ENCODE assay signal across 14 cellular contexts in genomic region chr14:104420990-104421389, GRCh38.
DNase-seq lines count a peak whose midpoint lies in the region; ATAC-seq and TF ChIP-seq lines count a peak whose summit lies in the region.
"Had no signal": no experiment of that assay in that cellular context is flagged by ENCODE, and none has a peak within 500 bp of the region (broad histone marks: within the 10 kb centered on the region; RNA-seq: fewer than 3 reads in every experiment).

No MANE protein-coding gene starts in this region.

- H3K4me3 Mint-ChIP-seq in type B pancreatic cell = no peak overlapping the region

- H3K27ac ChIP-seq in neuronal stem cell (replicated peaks; ENCODE audit: low read length) = no peak overlapping the region
- H3K27ac ChIP-seq: C4-2B, PC-9 had no signal

- no peak for TF ChIP-seq CTCF in type B pancreatic cell (conservative IDR thresholded peaks at IDR 0.05)

- no peaks in the 10 kb centered on the region for H3K36me3 ChIP-seq in neuronal stem cell (replicated peaks in 1 of 2; ENCODE audit: control insufficient read depth in 2 of 2, insufficient read depth in 2 of 2, low read length in 2 of 2)

- H3K9me3 ChIP-seq in neuronal stem cell (replicated peaks in 1 of 2; ENCODE audit: control insufficient read depth in 2 of 2, insufficient read depth in 1 of 2, low read depth in 1 of 2, low read length in 2 of 2) = no peaks in the 10 kb centered on the region

- H2BK12ac ChIP-seq in neuronal stem cell (ENCODE audit: low read length) = no peak overlapping the region

- H3K4me2 ChIP-seq in neuronal stem cell (ENCODE audit: insufficient read depth, low read length, poor library complexity, severe bottlenecking) = no peak overlapping the region
- H3K4me2 ChIP-seq: PC-9 had no signal

- H3K18ac ChIP-seq in neuronal stem cell (ENCODE audit: low read length) = peak overlapping the region; percentile 72

- H3K4ac ChIP-seq in neuronal stem cell (ENCODE audit: low read length) = no peak overlapping the region

- peaks cover 21% of the 10 kb centered on the region for H3K4me1 Mint-ChIP-seq in type B pancreatic cell (ENCODE audit: unreplicated experiment)

- H2AK5ac ChIP-seq in neuronal stem cell (ENCODE audit: low read depth, low read length) = peak overlapping the region; percentile 59

- H3K27ac Mint-ChIP-seq in activated naive CD4-positive, alpha-beta T cell treated with anti-CD3 and anti-CD28 coated beads, Interleukin-2, amount 50 U/mL, for 72 hours = no peak overlapping the region
- no peak overlapping the region for H3K27ac Mint-ChIP-seq in type B pancreatic cell

- peak overlapping the region; percentile 11 for H2BK15ac ChIP-seq in neuronal stem cell (ENCODE audit: low read length)

- H3K79me1 ChIP-seq in neuronal stem cell (ENCODE audit: low read depth, low read length) = no peaks in the 10 kb centered on the region

- peak; percentile 5 for DNase-seq in activated naive CD4-positive, alpha-beta T cell treated with anti-CD3 and anti-CD28 coated beads, Interleukin-2, amount 50 U/mL, for 16 hours
- no peak for DNase-seq in activated naive CD4-positive, alpha-beta T cell treated with anti-CD3 and anti-CD28 coated beads, Interleukin-2, amount 50 U/mL, for 72 hours (ENCODE audit: low spot score in 2 of 2)
- DNase-seq in ecto neural progenitor cell (ENCODE audit: low spot score) (peak; percentile 45), neuronal stem cell (ENCODE audit: low spot score) (no peak), type B pancreatic cell (ENCODE audit: extremely low spot score, unreplicated experiment) (peak; percentile 60), cerebellum (ENCODE audit: low spot score) (no peak), MV-4-11 (lab: John Stamatoyannopoulos, UW) (no peak)
- DNase-seq: DMS 273 treated with DMSO at 0.1 percent for 48 hours, GF-D8, NCI-H1092, NCI-H2081 treated with DMSO at 0.1 percent for 48 hours, NCI-H510A treated with DMSO at 0.1 percent for 48 hours, PC-9 had no signal

- no peaks in the 10 kb centered on the region for H3K9me3 Mint-ChIP-seq in activated naive CD4-positive, alpha-beta T cell treated with anti-CD3 and anti-CD28 coated beads, Interleukin-2, amount 50 U/mL, for 72 hours
- H3K9me3 Mint-ChIP-seq in type B pancreatic cell = no peaks in the 10 kb centered on the region

- no peak overlapping the region for H3K14ac ChIP-seq in neuronal stem cell (ENCODE audit: low read length)

- ATAC-seq in activated naive CD4-positive, alpha-beta T cell treated with anti-CD3 and anti-CD28 coated beads, Interleukin-2, amount 50 U/mL, for 72 hours = no peak

- H3K36me3 Mint-ChIP-seq in activated naive CD4-positive, alpha-beta T cell treated with anti-CD3 and anti-CD28 coated beads, Interleukin-2, amount 50 U/mL, for 72 hours = no peaks in the 10 kb centered on the region
- H3K36me3 Mint-ChIP-seq in type B pancreatic cell = no peaks in the 10 kb centered on the region

- no peak overlapping the region for H4K8ac ChIP-seq in neuronal stem cell (ENCODE audit: low read depth, low read length)

- H4K91ac ChIP-seq in neuronal stem cell (ENCODE audit: low read depth, low read length, poor library complexity) = no peak overlapping the region

- H3K4me1 ChIP-seq in neuronal stem cell (ENCODE audit: control insufficient read depth in 2 of 2, insufficient read depth in 1 of 2, low read depth in 1 of 2, low read length in 2 of 2) = peaks cover 3 to 18% of the 10 kb centered on the region in 2 donors

- H2BK120ac ChIP-seq in neuronal stem cell (ENCODE audit: low read depth, low read length) = no peak overlapping the region

- no peak overlapping the region for H3K4me3 ChIP-seq in neuronal stem cell (ENCODE audit: low read length in 2 of 2)
- H3K4me3 ChIP-seq: PC-9 had no signal

- peak overlapping the region; percentile 16 for H2BK5ac ChIP-seq in neuronal stem cell (ENCODE audit: low read length)

- WGBS in neuronal stem cell (ENCODE audit: extremely low coverage in 2 of 2, insufficient read length in 2 of 2, insufficient replicate concordance in 1 of 2), 2 donors = no CpG with 5 or more reads among the region's 13 CpGs

- no peak overlapping the region for H2AFZ ChIP-seq in neuronal stem cell (ENCODE audit: low read length)
- H2AFZ ChIP-seq: PC-9 had no signal

- peaks cover 0 to 23% (median 0%) of the 10 kb centered on the region in 3 experiments for H3K27me3 ChIP-seq in neuronal stem cell (ENCODE audit: control insufficient read depth in 3 of 3, insufficient read depth in 3 of 3, low read depth in 1 of 3, low read length in 3 of 3)

- H3K27me3 Mint-ChIP-seq in type B pancreatic cell = peaks cover 12% of the 10 kb centered on the region

- no peak overlapping the region for H3K23ac ChIP-seq in neuronal stem cell (ENCODE audit: low read depth, low read length, poor library complexity)

- no peak overlapping the region for H3K9ac ChIP-seq in neuronal stem cell (ENCODE audit: low read depth, low read length, poor library complexity)

Comparison
In these comparisons a context has a peak if more than half of its experiments do, and no peak if none do; other contexts are left out.
1. DNase-seq: peak in activated naive CD4-positive, alpha-beta T cell treated with anti-CD3 and anti-CD28 coated beads, Interleukin-2, amount 50 U/mL, for 16 hours (single experiment), ecto neural progenitor cell (single experiment) and type B pancreatic cell (single experiment); none in activated naive CD4-positive, alpha-beta T cell treated with anti-CD3 and anti-CD28 coated beads, Interleukin-2, amount 50 U/mL, for 72 hours (0 of 2), neuronal stem cell (single experiment), cerebellum (single experiment) and MV-4-11 (single experiment).